Comparison of ENCODE assay signal across 27 cellular contexts in genomic region chr16:13897806-13898205, GRCh38.
"Had no signal": no experiment of that assay in that cellular context is flagged by ENCODE, and none has a peak within 500 bp of the region (broad histone marks: within the 10 kb centered on the region; RNA-seq: fewer than 3 reads in every experiment).

No MANE protein-coding gene starts in this region.

- H3K27me3 Mint-ChIP-seq: activated CD8-positive, alpha-beta memory T cell treated with anti-CD3 and anti-CD28 coated beads, Interleukin-2, amount 10 ng/mL, durations not matched to agents 7 days and 5 days had no signal

- FAIRE-seq: K562 had no signal

- H3K9me3 Mint-ChIP-seq: activated CD4-positive, alpha-beta memory T cell treated with anti-CD3 and anti-CD28 coated beads, Interleukin-2, amount 10 ng/mL, durations not matched to agents 7 days and 5 days had no signal

- H3K4me1 ChIP-seq: Peyer's patch had no signal

- H3K36me3 ChIP-seq: Peyer's patch, WERI-Rb-1 had no signal

- H3K36me3 Mint-ChIP-seq: activated CD8-positive, alpha-beta memory T cell treated with anti-CD3 and anti-CD28 coated beads, Interleukin-2, amount 10 ng/mL, durations not matched to agents 7 days and 5 days; activated naive CD4-positive, alpha-beta T cell treated with anti-CD3 and anti-CD28 coated beads, Interleukin-2, amount 10 ng/mL, durations not matched to agents 7 days and 5 days had no signal

- H3K4me1 Mint-ChIP-seq: activated CD4-positive, alpha-beta memory T cell treated with anti-CD3 and anti-CD28 coated beads, Interleukin-2, amount 10 ng/mL, durations not matched to agents 7 days and 5 days; activated CD8-positive, alpha-beta memory T cell treated with anti-CD3 and anti-CD28 coated beads, Interleukin-2, amount 10 ng/mL, durations not matched to agents 7 days and 5 days; activated naive CD4-positive, alpha-beta T cell treated with anti-CD3 and anti-CD28 coated beads, Interleukin-2, amount 10 ng/mL, durations not matched to agents 7 days and 5 days; activated naive CD8-positive, alpha-beta T cell treated with anti-CD3 and anti-CD28 coated beads, Interleukin-2, amount 50 U/mL, for 24 hours had no signal

- ATAC-seq: activated CD8-positive, alpha-beta memory T cell treated with anti-CD3 and anti-CD28 coated beads, Interleukin-2, amount 10 ng/mL, durations not matched to agents 7 days and 5 days; activated naive CD8-positive, alpha-beta T cell treated with anti-CD3 and anti-CD28 coated beads, Interleukin-2, amount 50 U/mL, for 24 hours; K562; PC-3 had no signal

- H3K27ac Mint-ChIP-seq: activated CD4-positive, alpha-beta memory T cell treated with anti-CD3 and anti-CD28 coated beads, Interleukin-2, amount 10 ng/mL, durations not matched to agents 7 days and 5 days; activated CD8-positive, alpha-beta memory T cell treated with anti-CD3 and anti-CD28 coated beads, Interleukin-2, amount 10 ng/mL, durations not matched to agents 7 days and 5 days; activated naive CD4-positive, alpha-beta T cell treated with anti-CD3 and anti-CD28 coated beads, Interleukin-2, amount 10 ng/mL, durations not matched to agents 7 days and 5 days; activated naive CD8-positive, alpha-beta T cell; activated naive CD8-positive, alpha-beta T cell treated with anti-CD3 and anti-CD28 coated beads, Interleukin-2, amount 50 U/mL, for 24 hours had no signal

- DNase-seq: activated CD4-positive, alpha-beta memory T cell treated with anti-CD3 and anti-CD28 coated beads, Interleukin-2, amount 10 ng/mL, durations not matched to agents 7 days and 5 days; activated CD4-positive, alpha-beta T cell treated with anti-CD3 and anti-CD28 coated beads for 1 hour; activated CD4-positive, alpha-beta T cell treated with anti-CD3 and anti-CD28 coated beads for 48 hours; activated CD4-positive, CD25-positive, alpha-beta regulatory T cell; activated CD8-positive, alpha-beta memory T cell treated with anti-CD3 and anti-CD28 coated beads for 24 hours; activated CD8-positive, alpha-beta memory T cell treated with anti-CD3 and anti-CD28 coated beads, Interleukin-2, amount 10 ng/mL, durations not matched to agents 7 days and 5 days; activated CD8-positive, alpha-beta memory T cell treated with anti-CD3 and anti-CD28 coated beads, Interleukin-2, amount 50 U/mL, for 48 hours; activated effector memory CD4-positive, alpha-beta T cell treated with Interleukin-2 at 50 U/mL for 16 hours; activated naive CD4-positive, alpha-beta T cell treated with anti-CD3 and anti-CD28 coated beads, Interleukin-2, amount 10 ng/mL, durations not matched to agents 7 days and 5 days; activated naive CD8-positive, alpha-beta T cell treated with anti-CD3 and anti-CD28 coated beads, Interleukin-2, amount 50 U/mL, for 24 hours; activated T-cell treated with anti-CD3 and anti-CD28 coated beads, Interleukin-2, amount 50 U/mL, for 48 hours; anterior cingulate cortex; IMR-90; NCI-H1105; NCI-H1417 treated with DMSO at 0.1 percent for 48 hours; NCI-H1694; NCI-H1930; NCI-H345; NCI-H524 treated with DMSO at 0.1 percent for 48 hours; NK-92 treated with Interleukin-12 subunit alpha and Interleukin-12 subunit beta, amount 100 ng/mL, for 24 hours; PC-3; Peyer's patch; RPMI8226; T1000; WERI-Rb-1 had no signal

- H3K4me3 ChIP-seq: K562, Peyer's patch had no signal

- H3K4me3 Mint-ChIP-seq: activated CD4-positive, alpha-beta memory T cell treated with anti-CD3 and anti-CD28 coated beads, Interleukin-2, amount 10 ng/mL, durations not matched to agents 7 days and 5 days; activated CD8-positive, alpha-beta memory T cell treated with anti-CD3 and anti-CD28 coated beads, Interleukin-2, amount 10 ng/mL, durations not matched to agents 7 days and 5 days; activated naive CD4-positive, alpha-beta T cell treated with anti-CD3 and anti-CD28 coated beads, Interleukin-2, amount 10 ng/mL, durations not matched to agents 7 days and 5 days; activated naive CD8-positive, alpha-beta T cell; activated naive CD8-positive, alpha-beta T cell treated with anti-CD3 and anti-CD28 coated beads, Interleukin-2, amount 50 U/mL, for 24 hours had no signal

- H3K27ac ChIP-seq: Peyer's patch, WERI-Rb-1 had no signal

- H3K9me3 ChIP-seq: Peyer's patch had no signal

- H3K27me3 ChIP-seq: Peyer's patch had no signal
